In genomic region chr12:104458645-104459555, GRCh38 we compare ENCODE assay signal across 9 cellular contexts. TPM values are rescaled to one million over a fixed set of nuclear protein-coding genes. Genes with fewer than 3 reads are reported as not detected.
DNase-seq lines count a peak whose midpoint lies in the region; ATAC-seq and TF ChIP-seq lines count a peak whose summit lies in the region.
"Had no signal": no experiment of that assay in that cellular context is flagged by ENCODE, and none has a peak within 500 bp of the region (broad histone marks: within the 10 kb centered on the region; RNA-seq: fewer than 3 reads in every experiment).

No MANE protein-coding gene starts in this region.

- peaks cover 2% of the 10 kb centered on the region for H3K4me1 ChIP-seq in NT2/D1 (ENCODE audit: insufficient read depth, insufficient read length)
- H3K4me1 ChIP-seq in mammary epithelial cell (ENCODE audit: insufficient read depth, low read length) = peaks cover 36% of the 10 kb centered on the region
- peaks cover 42% of the 10 kb centered on the region for H3K4me1 ChIP-seq in suprapubic skin

- H3K4me2 ChIP-seq in mammary epithelial cell (ENCODE audit: insufficient read depth, low read depth, low read length) = peak overlapping the region; percentile 87

- peaks cover 68% of the 10 kb centered on the region for H3K79me2 ChIP-seq in mammary epithelial cell (ENCODE audit: insufficient read depth, low read length)

- TF ChIP-seq POLR2A in suprapubic skin (IDR thresholded peaks at IDR 0.05) = no peak

- peak overlapping the region; percentile 84 for H3K4me3 ChIP-seq in NT2/D1 (ENCODE audit: insufficient read length, low read depth)
- peak overlapping the region; percentile 56 to 77 (median 68) for H3K4me3 ChIP-seq in mammary epithelial cell (replicated peaks in 1 of 3; ENCODE audit: insufficient read depth in 1 of 3, low read depth in 2 of 3, low read length in 3 of 3)
- peak overlapping the region; percentile 65 for H3K4me3 ChIP-seq in suprapubic skin

- CTCF ChIA-PET in mammary epithelial cell (lab: Charles Lee; ENCODE audit: low non-redundant PET) = interaction anchor here (0.6 kb wide), 1 partner anchor 380 kb away, joined by 4 read pairs; no protein-coding TSS in a partner anchor

- DNase-seq in NCI-H1436 (lab: John Stamatoyannopoulos, UW) (peak; percentile 18), NCI-H1436 treated with DMSO at 0.1 percent for 48 hours (lab: John Stamatoyannopoulos, UW) (no peak), NT2/D1 (ENCODE audit: low read depth, low spot score) (no peak), mammary epithelial cell (peak; percentile 25), suprapubic skin (ENCODE audit: low spot score in 2 of 2) (no peak)

- H3K36me3 ChIP-seq in NT2/D1 (ENCODE audit: insufficient read depth, insufficient read length, low read length) (no peaks in the 10 kb centered on the region), mammary epithelial cell (ENCODE audit: insufficient read depth, low read length) (no peaks in the 10 kb centered on the region), suprapubic skin (no peaks in the 10 kb centered on the region)

- H3K27ac ChIP-seq in mammary epithelial cell (ENCODE audit: insufficient read depth, low read depth, low read length) (peak overlapping the region; percentile 60), layer of hippocampus (ENCODE audit: low read depth, low read length) (peak overlapping the region; percentile 80), suprapubic skin (peak overlapping the region; percentile 30)
- H3K27ac ChIP-seq: C4-2B had no signal

- TF ChIP-seq EP300 in suprapubic skin (IDR thresholded peaks at IDR 0.05) = no peak

- H3K27me3 ChIP-seq in NT2/D1 (ENCODE audit: insufficient read depth, insufficient read length) = peaks cover 27% of the 10 kb centered on the region
- H3K27me3 ChIP-seq in mammary epithelial cell (ENCODE audit: insufficient read depth, low read length) = no peaks in the 10 kb centered on the region
- peaks cover 2% of the 10 kb centered on the region for H3K27me3 ChIP-seq in layer of hippocampus (ENCODE audit: control insufficient read depth, insufficient read depth, low read length)
- peaks cover 11% of the 10 kb centered on the region for H3K27me3 ChIP-seq in suprapubic skin

- no peaks in the 10 kb centered on the region for H3K9me3 ChIP-seq in NT2/D1 (ENCODE audit: insufficient read depth, low read length)
- H3K9me3 ChIP-seq in mammary epithelial cell (replicated peaks; ENCODE audit: insufficient read depth, low read length) = no peaks in the 10 kb centered on the region
- H3K9me3 ChIP-seq in suprapubic skin = no peaks in the 10 kb centered on the region

- in situ Hi-C loops in mammary epithelial cell (cut with MboI; ENCODE audit: low sequenced_read_pairs in 2 of 2) = no loop called here

- ATAC-seq in HG02623 (IDR thresholded peaks at IDR 0.05; ENCODE audit: unreplicated experiment) (no peak), GM18858 (IDR thresholded peaks at IDR 0.05; ENCODE audit: unreplicated experiment) (no peak)

- WGBS in mammary epithelial cell (ENCODE audit: low coverage, missing lambda C conversion rate) = 8% methylated on average over 27 of the region's 30 CpGs
- WGBS in suprapubic skin = 31% methylated on average over 25 of the region's 30 CpGs

- no peak for TF ChIP-seq CTCF in mammary epithelial cell (conservative IDR thresholded peaks at IDR 0.05 in 1 of 2, IDR thresholded peaks at IDR 0.05 in 1 of 2; ENCODE audit: extremely low read depth in 1 of 2, insufficient read depth in 1 of 2, low read depth in 1 of 2, low read length in 2 of 2)
- TF ChIP-seq CTCF in suprapubic skin (IDR thresholded peaks at IDR 0.05) = no peak

- H3K9ac ChIP-seq in NT2/D1 (ENCODE audit: insufficient read length, low read depth) = peak overlapping the region; percentile 94
- H3K9ac ChIP-seq in mammary epithelial cell (ENCODE audit: insufficient read depth, low read length) = peak overlapping the region; percentile 68

- BruUV-seq in mammary epithelial cell (replicated peaks; lab: Mats Ljungman, UMichigan) = no TSS peak

- intact Hi-C loops in mammary epithelial cell (cut with micrococcal nuclease) = loop anchor here (1.0 to 10.0 kb wide), 4 partner anchors 88 to 646 kb away; partner anchors contain the start of gene WASHC4

- dilution Hi-C loops in mammary epithelial cell (cut with HindIII; ENCODE audit: low sequenced_read_pairs) = loop anchor here (5.0 kb wide), 1 partner anchor 93 kb away; no protein-coding TSS in a partner anchor

- H2AFZ ChIP-seq in mammary epithelial cell (ENCODE audit: low read depth, low read length) = peak overlapping the region; percentile 75

- no peaks in the 10 kb centered on the region for H4K20me1 ChIP-seq in mammary epithelial cell (ENCODE audit: insufficient read depth, low read length)

RNA-seq across cellular contexts. Expression of gene CHST11, which starts 2.2 kb away (rescaled TPM):
- total RNA-seq in mammary epithelial cell (10 to 100 TPM in 1 of 2 donors, 1 to 10 TPM in 1; 7.7 to 35.5 TPM), suprapubic skin (1 to 10 TPM; 1.8 to 5.8 (median 3.8) TPM)
- polyA plus RNA-seq in mammary epithelial cell = 30.3 TPM
- 64.5 TPM for polyA minus RNA-seq in mammary epithelial cell

Comparison
In these comparisons a context has a peak if more than half of its experiments do, and no peak if none do; other contexts are left out.
1. DNase-seq: peak in NCI-H1436 (single experiment) and mammary epithelial cell (single experiment); none in NCI-H1436 treated with DMSO at 0.1 percent for 48 hours (single experiment), NT2/D1 (single experiment) and suprapubic skin (0 of 2).
2. H3K27ac ChIP-seq: peak in every context shown above with its lines; median percentile 80 in layer of hippocampus; 60 in mammary epithelial cell; 30 in suprapubic skin.
3. Peak in every context shown above with its lines, with median percentiles within 50 percentile points of each other: H3K4me3 ChIP-seq.